Comparison of ENCODE assay signal across 10 cellular contexts in the genomic region with DNA sequence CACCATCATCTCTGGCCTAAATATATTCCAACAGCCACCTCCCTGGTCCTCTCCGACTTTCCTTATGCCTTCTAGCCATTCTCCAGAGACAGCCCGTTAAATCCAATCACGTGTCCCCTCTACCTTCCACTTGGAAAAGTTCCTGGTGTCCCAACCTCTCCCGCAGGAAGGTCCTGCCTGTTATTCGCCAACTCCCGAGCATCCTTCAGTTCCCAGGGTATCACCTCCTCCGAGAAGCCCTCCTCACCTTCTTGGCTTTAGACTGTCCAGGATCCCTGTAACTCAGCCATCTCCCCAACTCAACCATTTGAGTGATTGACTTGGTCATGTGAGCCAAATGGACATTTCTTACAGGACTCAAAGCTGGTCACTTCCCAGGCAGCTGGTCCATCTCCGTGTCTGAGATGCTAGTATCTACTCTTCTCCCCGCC. TPM values are rescaled to one million over a fixed set of nuclear protein-coding genes. Genes with fewer than 3 reads are reported as not detected.
DNase-seq lines count a peak whose midpoint lies in the region; ATAC-seq and TF ChIP-seq lines count a peak whose summit lies in the region.
"Had no signal": no experiment of that assay in that cellular context is flagged by ENCODE, and none has a peak within 500 bp of the region (broad histone marks: within the 10 kb centered on the region; RNA-seq: fewer than 3 reads in every experiment).

No MANE protein-coding gene starts in this region.

- H3K4me1 ChIP-seq in esophagus muscularis mucosa, result peaks cover 76 to 96% (median 91%) of the 10 kb centered on the region in 4 donors
- H3K4me1 ChIP-seq in psoas muscle, result peaks cover 52% of the 10 kb centered on the region

- H3K9ac ChIP-seq in SK-N-MC (ENCODE audit: insufficient read length), result no peak overlapping the region

- H3K9me3 ChIP-seq in SK-N-MC (ENCODE audit: low read depth, low read length), result no peaks in the 10 kb centered on the region
- no peaks in the 10 kb centered on the region for H3K9me3 ChIP-seq in esophagus muscularis mucosa
- no peaks in the 10 kb centered on the region for H3K9me3 ChIP-seq in psoas muscle

- DNase-seq in Calu3, result no peak
- no peak for DNase-seq in SK-N-MC (ENCODE audit: low read depth, low spot score)
- no peak for DNase-seq in esophagus muscularis mucosa (ENCODE audit: extremely low spot score)
- no peak for DNase-seq in psoas muscle
- no peak for DNase-seq in NCI-H524 (lab: John Stamatoyannopoulos, UW)
- DNase-seq in stimulated activated CD8-positive, alpha-beta memory T cell treated with anti-CD3 and anti-CD28 coated beads, Interleukin-4, amount 100 ng/mL, for 48 hours, result no peak
- DNase-seq in G401 (ENCODE audit: low spot score), result no peak
- DNase-seq: activated CD4-positive, alpha-beta T cell treated with anti-CD3 and anti-CD28 coated beads for 48 hours; NCI-H2081 treated with DMSO at 0.1 percent for 48 hours had no signal

- in situ Hi-C loops in G401 (cut with HindIII; ENCODE audit: low sequenced_read_pairs), result no loop called here

- TF ChIP-seq POLR2A in esophagus muscularis mucosa (IDR thresholded peaks at IDR 0.05; ENCODE audit: low read depth), result no peak

- H3K4me1 Mint-ChIP-seq in Calu3 (ENCODE audit: low read depth, unreplicated experiment), result peaks cover 31% of the 10 kb centered on the region

- H3K4me3 Mint-ChIP-seq in Calu3 (ENCODE audit: low read depth, unreplicated experiment), result peak overlapping the region; percentile 8

- H3K27ac ChIP-seq in SK-N-MC, result peak overlapping the region; percentile 35; the same call in 1 of the 2 replicates
- peak overlapping the region; percentile 99 to 100 (median 100) for H3K27ac ChIP-seq in esophagus muscularis mucosa (replicated peaks in 1 of 4)
- H3K27ac ChIP-seq in psoas muscle, result peak overlapping the region; percentile 97

- CTCF ChIA-PET in Calu3 (lab: Charles Lee), result no interaction called here

- WGBS in esophagus muscularis mucosa, result 51% methylated on average over 9 of the region's 9 CpGs
- WGBS in psoas muscle, 3 donors, result 46 to 54% (median 48%) methylated on average over 9 of the region's 9 CpGs

- H3K36me3 ChIP-seq in SK-N-MC (ENCODE audit: insufficient read depth, low read length) (no peaks in the 10 kb centered on the region), esophagus muscularis mucosa (no peaks in the 10 kb centered on the region), psoas muscle (ENCODE audit: insufficient read depth in 1 of 2, low read depth in 1 of 2) (no peaks in the 10 kb centered on the region)

- H3K27ac Mint-ChIP-seq in Calu3 (ENCODE audit: unreplicated experiment), result peak overlapping the region; percentile 97

- H3K36me3 Mint-ChIP-seq in Calu3 (ENCODE audit: insufficient read depth, unreplicated experiment), result peaks cover 71% of the 10 kb centered on the region

- TF ChIP-seq CTCF in Calu3 (IDR thresholded peaks at IDR 0.05; ENCODE audit: unreplicated experiment) (no peak), esophagus muscularis mucosa (IDR thresholded peaks at IDR 0.05) (no peak), psoas muscle (IDR thresholded peaks at IDR 0.05) (no peak)

- no peaks in the 10 kb centered on the region for H3K9me3 Mint-ChIP-seq in Calu3 (ENCODE audit: low read depth, unreplicated experiment)

- intact Hi-C loops in Calu3 (cut with micrococcal nuclease; ENCODE audit: unreplicated experiment) (no loop called here), esophagus muscularis mucosa (cut with DNase I) (loop anchor here (10.0 kb wide), 1 partner anchor 694 kb away; the partner anchor contains the start of genes IER2 and STX10), psoas muscle (cut with DNase I) (no loop called here)

- H3K27me3 Mint-ChIP-seq in Calu3 (ENCODE audit: unreplicated experiment), result no peaks in the 10 kb centered on the region

- ATAC-seq in psoas muscle (no peak), GM18498 (IDR thresholded peaks at IDR 0.05; ENCODE audit: unreplicated experiment) (no peak)

- no TSS peak for BruUV-seq in Calu3 (replicated peaks; lab: Mats Ljungman, UMichigan)

- no peaks in the 10 kb centered on the region for H3K27me3 ChIP-seq in esophagus muscularis mucosa
- no peaks in the 10 kb centered on the region for H3K27me3 ChIP-seq in psoas muscle (ENCODE audit: insufficient read depth in 3 of 3, low read length in 2 of 3)

- TF ChIP-seq EP300 in esophagus muscularis mucosa (IDR thresholded peaks at IDR 0.05), result no peak

- H3K4me3 ChIP-seq in SK-N-MC (no peak overlapping the region), esophagus muscularis mucosa (no peak overlapping the region), psoas muscle (no peak overlapping the region)

RNA-seq across cellular contexts. Expression of gene NANOS3, which starts 28.1 kb away (rescaled TPM):
- 1.2 TPM in 1 of 2 replicates, not detected in the other for total RNA-seq in Calu3 (2022)
- total RNA-seq in esophagus muscularis mucosa, result not detected
- total RNA-seq in psoas muscle, result not detected
- polyA plus RNA-seq in psoas muscle, result not detected
- 3.0 and 6.3 TPM in 2 replicates for total RNA-seq in G401 (2014; rRNA removed; shearing (Covaris generic))

RNA-seq across cellular contexts. Expression of gene ZSWIM4, which starts 53.6 kb away (rescaled TPM):
- total RNA-seq in Calu3 (2022), result 10.7 and 11.5 TPM in 2 replicates
- 10 to 100 TPM in 1 of 4 donors, 1 to 10 TPM in 3; 5.3 to 11.6 (median 7.8) TPM for total RNA-seq in esophagus muscularis mucosa
- total RNA-seq in psoas muscle, result 1 to 10 TPM; 3.3 to 7.8 (median 4.4) TPM
- polyA plus RNA-seq in psoas muscle, result 1 to 10 TPM in 2 of 3 donors, under 1 TPM in 1; 0.77 to 3.9 (median 1.6) TPM
- total RNA-seq in G401 (2014; rRNA removed; shearing (Covaris generic)), result 5.2 and 8.1 TPM in 2 replicates

RNA-seq across cellular contexts. Expression of gene BRME1, which starts 57.1 kb away (rescaled TPM):
- total RNA-seq in Calu3 (2022) (1.0 and 1.5 TPM in 2 replicates), esophagus muscularis mucosa (1 to 10 TPM in 1 of 4 donors, under 1 TPM in 3; 0.42 to 1.1 (median 0.78) TPM), psoas muscle (1 to 10 TPM in 2 of 4 donors, under 1 TPM in 2; 0.27 to 1.5 (median 1.0) TPM)
- 1 to 10 TPM in 2 of 3 donors, under 1 TPM in 1; 0.86 to 2.5 (median 1.7) TPM for polyA plus RNA-seq in psoas muscle
- 2.9 and 6.6 TPM in 2 replicates for total RNA-seq in G401 (2014; rRNA removed; shearing (Covaris generic))

RNA-seq across cellular contexts. Expression of gene CC2D1A, which starts 57.2 kb away (rescaled TPM):
- total RNA-seq in Calu3 (2022) (37.2 and 41.7 TPM in 2 replicates), esophagus muscularis mucosa (10 to 100 TPM; 22.9 to 42.8 (median 33.6) TPM), psoas muscle (10 to 100 TPM; 21.1 to 26.1 (median 24.6) TPM)
- polyA plus RNA-seq in psoas muscle, result 10 to 100 TPM; 20.1 to 31.7 (median 23.1) TPM
- total RNA-seq in G401 (2014; rRNA removed; shearing (Covaris generic)), result 11.9 and 17.5 TPM in 2 replicates

Comparison
In these comparisons a context has a peak if more than half of its experiments do, and no peak if none do; other contexts are left out.
1. H3K27ac ChIP-seq: peak in every context shown above with its lines; median percentile 100 in esophagus muscularis mucosa; 97 in psoas muscle; 35 in SK-N-MC.